Comparison of ENCODE assay signal across 9 cellular contexts in the genomic region with DNA sequence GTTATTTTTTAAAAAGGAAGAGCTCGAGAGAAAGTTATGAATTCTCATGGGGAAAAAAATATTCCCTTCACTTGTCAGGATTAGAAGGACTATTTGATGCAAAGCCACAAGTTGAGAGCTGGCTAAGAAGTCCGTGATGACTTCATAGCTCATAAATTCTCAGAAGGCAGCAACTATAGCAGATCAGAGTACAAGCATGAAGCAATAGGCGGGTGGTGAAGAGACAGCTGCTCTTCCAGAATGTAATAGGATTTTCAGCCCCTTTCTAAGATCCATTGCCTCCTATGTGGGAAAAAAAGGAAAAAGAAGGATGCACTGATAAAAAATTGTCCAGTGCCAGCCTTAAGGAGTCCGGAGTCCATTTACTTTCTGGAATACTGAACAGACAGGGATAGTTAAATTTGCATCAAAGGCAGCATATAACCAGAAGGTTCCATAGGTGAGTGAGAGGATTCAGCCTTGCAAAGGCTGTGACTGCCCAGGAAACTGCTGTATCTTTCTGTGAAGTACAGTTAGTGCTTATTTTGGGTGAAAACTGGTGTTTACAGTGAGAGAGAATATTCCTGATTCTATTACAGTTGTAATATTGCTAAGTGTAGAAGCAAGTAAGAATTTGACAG.
A peak's percentile ranks its signal among the peaks of the same experiment; 100 is the strongest.
DNase-seq lines count a peak whose midpoint lies in the region; TF ChIP-seq lines count a peak whose summit lies in the region.
"Had no signal": no experiment of that assay in that cellular context is flagged by ENCODE, and none has a peak within 500 bp of the region (broad histone marks: within the 10 kb centered on the region; RNA-seq: fewer than 3 reads in every experiment).

No MANE protein-coding gene starts in this region.

- no peak overlapping the region for H2BK120ac ChIP-seq in mesenchymal stem cell (ENCODE audit: low read depth, low read length)

- H3K27ac ChIP-seq in ACC112 (ENCODE audit: low read depth, low read length) (no peak overlapping the region), HUES48 (ENCODE audit: low read depth, low read length) (peak overlapping the region; percentile 78), mesenchymal stem cell (ENCODE audit: low read length, poor library complexity, severe bottlenecking) (peak overlapping the region; percentile 88)

- H3K27me3 ChIP-seq in ACC112 (ENCODE audit: insufficient read depth, low read length) (no peaks in the 10 kb centered on the region), HUES48 (ENCODE audit: control insufficient read depth, insufficient read depth, low read length) (no peaks in the 10 kb centered on the region), mesenchymal stem cell (ENCODE audit: control insufficient read depth in 1 of 2, insufficient read depth in 1 of 2, low read length in 2 of 2) (no peaks in the 10 kb centered on the region), Caco-2 (replicated peaks; ENCODE audit: control insufficient read depth, insufficient read depth, low read length) (no peaks in the 10 kb centered on the region)

- DNase-seq in dedifferentiated amniotic fluid mesenchymal stem cell (ENCODE audit: extremely low spot score) (peak; percentile 91), mesenchymal stem cell (peak; percentile 74), NCI-H2196 treated with DMSO at 0.1 percent for 48 hours (lab: John Stamatoyannopoulos, UW; ENCODE audit: unreplicated experiment) (no peak), Caco-2 (no peak), T-helper 2 cell (no peak), NCI-H146 (lab: John Stamatoyannopoulos, UW) (no peak)

- CTCF ChIA-PET in Caco-2 (lab: Charles Lee), result no interaction called here

- 44% methylated on average over 4 of the region's 4 CpGs for WGBS in mesenchymal stem cell

- no TSS peak for BruUV-seq in Caco-2 (replicated peaks; lab: Mats Ljungman, UMichigan)

- H2AK5ac ChIP-seq in mesenchymal stem cell (ENCODE audit: low read length, severe bottlenecking), result no peak overlapping the region

- peak overlapping the region; percentile 25; the same call in 1 of the 2 replicates for H3K9ac ChIP-seq in HUES48 (ENCODE audit: low read depth, low read length)
- no peak overlapping the region for H3K9ac ChIP-seq in mesenchymal stem cell (ENCODE audit: low read length)

- H3K27ac Mint-ChIP-seq in Caco-2 (ENCODE audit: unreplicated experiment), result no peak overlapping the region
- H3K27ac Mint-ChIP-seq: CD14-positive monocyte had no signal

- no peak overlapping the region for H3K4me2 ChIP-seq in mesenchymal stem cell (ENCODE audit: low read length, poor library complexity, severe bottlenecking)

- H3K14ac ChIP-seq in mesenchymal stem cell (ENCODE audit: low read length in 2 of 2), result no peak overlapping the region

- H2BK15ac ChIP-seq in mesenchymal stem cell (ENCODE audit: low read depth, poor library complexity, severe bottlenecking), result no peak overlapping the region

- H3K9me3 ChIP-seq in HUES48 (ENCODE audit: control insufficient read depth, insufficient read depth, low read length) (no peaks in the 10 kb centered on the region), mesenchymal stem cell (ENCODE audit: control insufficient read depth, low read length) (peaks cover 3% of the 10 kb centered on the region), Caco-2 (no peaks in the 10 kb centered on the region)

- H2AFZ ChIP-seq in ACC112 (ENCODE audit: low read length, unreplicated experiment) (peak overlapping the region; percentile 63), mesenchymal stem cell (ENCODE audit: low read depth, low read length) (no peak overlapping the region)

- H3K4ac ChIP-seq in mesenchymal stem cell (ENCODE audit: low read depth in 1 of 2, low read length in 2 of 2), result no peak overlapping the region

- H3K9me3 Mint-ChIP-seq in Caco-2 (ENCODE audit: unreplicated experiment), result no peaks in the 10 kb centered on the region

- no peak for TF ChIP-seq CTCF in Caco-2 (IDR thresholded peaks at IDR 0.05; ENCODE audit: insufficient read depth in 1 of 2, low read depth in 1 of 2, low read length in 1 of 2, severe bottlenecking in 1 of 2, unreplicated experiment in 1 of 2)

- POLR2A ChIA-PET in Caco-2 (lab: Charles Lee), result no interaction called here

- intact Hi-C loops in Caco-2 (cut with micrococcal nuclease; ENCODE audit: unreplicated experiment), result no loop called here

- H3K36me3 Mint-ChIP-seq in Caco-2 (ENCODE audit: insufficient read depth, unreplicated experiment), result no peaks in the 10 kb centered on the region
- H3K36me3 Mint-ChIP-seq: CD14-positive monocyte had no signal

- H4K91ac ChIP-seq in mesenchymal stem cell (ENCODE audit: low read length), result no peak overlapping the region

- no peaks in the 10 kb centered on the region for H3K79me2 ChIP-seq in ACC112 (ENCODE audit: control insufficient read depth, insufficient read depth, low read length, unreplicated experiment)

- no peaks in the 10 kb centered on the region for H3K27me3 Mint-ChIP-seq in Caco-2 (ENCODE audit: insufficient read depth, unreplicated experiment)

- H3K18ac ChIP-seq in mesenchymal stem cell (ENCODE audit: low read depth in 1 of 2, low read length in 2 of 2), result no peak overlapping the region

- no peak overlapping the region for H2BK12ac ChIP-seq in mesenchymal stem cell (ENCODE audit: low read length in 2 of 2)

- no peak overlapping the region for H3K4me3 Mint-ChIP-seq in Caco-2 (ENCODE audit: unreplicated experiment)
- H3K4me3 Mint-ChIP-seq: CD14-positive monocyte had no signal

- H3K4me3 ChIP-seq in ACC112 (ENCODE audit: low read depth, low read length) (no peak overlapping the region), HUES48 (ENCODE audit: low read depth, low read length) (no peak overlapping the region), mesenchymal stem cell (ENCODE audit: insufficient read depth in 1 of 2, low read depth in 1 of 2, low read length in 2 of 2) (no peak overlapping the region), Caco-2 (ENCODE audit: low read depth, low read length) (no peak overlapping the region)

- H3K4me1 ChIP-seq in ACC112 (ENCODE audit: control insufficient read depth, insufficient read depth, low read length, unreplicated experiment) (peaks cover 14% of the 10 kb centered on the region), HUES48 (ENCODE audit: control insufficient read depth, insufficient read depth, low read length) (peaks cover 33% of the 10 kb centered on the region), mesenchymal stem cell (ENCODE audit: control insufficient read depth, insufficient read depth, low read depth, low read length) (no peaks in the 10 kb centered on the region), Caco-2 (no peaks in the 10 kb centered on the region)

- H3K23ac ChIP-seq in mesenchymal stem cell (ENCODE audit: low read length in 2 of 2), result no peak overlapping the region

- H3K79me1 ChIP-seq in mesenchymal stem cell (replicated peaks; ENCODE audit: low read length, poor library complexity, severe bottlenecking), result no peaks in the 10 kb centered on the region

- H3K4me1 Mint-ChIP-seq in Caco-2 (ENCODE audit: low read depth, unreplicated experiment), result no peaks in the 10 kb centered on the region
- H3K4me1 Mint-ChIP-seq: CD14-positive monocyte had no signal

- H2BK5ac ChIP-seq in mesenchymal stem cell (ENCODE audit: low read depth, low read length, poor library complexity, severe bottlenecking), result no peak overlapping the region

- H3K36me3 ChIP-seq in ACC112 (ENCODE audit: insufficient read depth, low read length), result no peaks in the 10 kb centered on the region
- no peaks in the 10 kb centered on the region for H3K36me3 ChIP-seq in HUES48 (ENCODE audit: control insufficient read depth, insufficient read depth, low read length)
- no peaks in the 10 kb centered on the region for H3K36me3 ChIP-seq in mesenchymal stem cell (ENCODE audit: control insufficient read depth in 1 of 2, insufficient read depth in 2 of 2, low read depth in 1 of 2, low read length in 2 of 2)
- H3K36me3 ChIP-seq in Caco-2 (ENCODE audit: control insufficient read depth, insufficient read depth, low read length), result no peaks in the 10 kb centered on the region

- H4K8ac ChIP-seq in mesenchymal stem cell (ENCODE audit: low read length), result no peak overlapping the region

Comparison
In these comparisons a context has a peak if more than half of its experiments do, and no peak if none do; other contexts are left out.
1. DNase-seq: peak in dedifferentiated amniotic fluid mesenchymal stem cell (single experiment) and mesenchymal stem cell (single experiment); none in NCI-H2196 treated with DMSO at 0.1 percent for 48 hours (single experiment), Caco-2 (0 of 2), T-helper 2 cell (0 of 5) and NCI-H146 (single experiment).